In the genomic region with DNA sequence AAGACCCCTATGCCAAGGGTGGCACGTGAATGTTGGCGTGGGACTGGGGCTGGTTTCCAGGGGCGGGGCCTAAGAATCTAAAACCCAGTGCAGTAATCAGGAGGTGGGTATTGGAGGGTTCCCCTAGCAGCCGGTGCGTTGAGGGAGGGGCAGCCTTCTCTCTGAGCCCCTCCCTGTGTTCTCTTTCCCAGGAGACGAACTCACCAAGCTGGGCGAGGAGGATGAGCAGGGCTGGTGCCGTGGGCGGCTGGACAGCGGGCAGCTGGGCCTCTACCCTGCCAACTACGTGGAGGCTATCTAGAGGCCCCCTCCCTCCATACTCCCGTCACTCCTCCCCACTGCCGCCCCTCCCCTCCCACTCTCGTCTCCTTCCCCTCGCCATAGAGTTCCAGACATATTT, we compare ENCODE assay signal across 25 cellular contexts. TPM values are rescaled to one million over a fixed set of nuclear protein-coding genes. Genes with fewer than 3 reads are reported as not detected.
DNase-seq lines count a peak whose midpoint lies in the region; ATAC-seq and TF ChIP-seq lines count a peak whose summit lies in the region.
"Had no signal": no experiment of that assay in that cellular context is flagged by ENCODE, and none has a peak within 500 bp of the region (broad histone marks: within the 10 kb centered on the region; RNA-seq: fewer than 3 reads in every experiment).

No MANE protein-coding gene starts in this region.

- peak overlapping the region; percentile 89 for H3K4me3 Mint-ChIP-seq in nephron progenitor cell
- H3K4me3 Mint-ChIP-seq: activated B cell treated with CpG ODN at 0.5 μM for 24 hours; activated CD4-positive, alpha-beta memory T cell treated with anti-CD3 and anti-CD28 coated beads for 36 hours; neural crest cell had no signal

- H3K4me1 ChIP-seq in heart right ventricle: peaks cover 0 to 14% (median 2%) of the 10 kb centered on the region in 9 donors
- no peaks in the 10 kb centered on the region for H3K4me1 ChIP-seq in thoracic aorta (ENCODE audit: control insufficient read depth in 1 of 2, low read depth in 2 of 2)

- H3K36me3 ChIP-seq in heart right ventricle (no peaks in the 10 kb centered on the region), brain microvascular endothelial cell (replicated peaks) (no peaks in the 10 kb centered on the region), thoracic aorta (no peaks in the 10 kb centered on the region)
- H3K36me3 ChIP-seq: BLaER1 treated with 17β-estradiol and CSF1 and Interleukin-3, amounts not matched to agents 10 nM and 100 nM; upper lobe of right lung had no signal

- H3K4me1 Mint-ChIP-seq in nephron progenitor cell: peaks cover 56% of the 10 kb centered on the region

- DNase-seq in heart right ventricle (no peak), left ventricle myocardium superior (no peak), brain microvascular endothelial cell (no peak), nephron progenitor cell (no peak), thoracic aorta (ENCODE audit: low spot score) (no peak), MV-4-11 (lab: John Stamatoyannopoulos, UW) (no peak), NCI-H748 (lab: John Stamatoyannopoulos, UW; ENCODE audit: unreplicated experiment) (no peak)
- DNase-seq: activated B cell treated with CpG ODN at 0.5 μM for 24 hours; activated CD4-positive, alpha-beta memory T cell treated with anti-CD3 and anti-CD28 coated beads for 36 hours; activated gamma-delta T cell; NCI-H1417 treated with DMSO at 0.1 percent for 48 hours; NCI-H524; upper lobe of right lung had no signal

- no peaks in the 10 kb centered on the region for H3K36me3 Mint-ChIP-seq in nephron progenitor cell (ENCODE audit: low read depth)
- H3K36me3 Mint-ChIP-seq: activated CD4-positive, alpha-beta memory T cell treated with anti-CD3 and anti-CD28 coated beads for 36 hours; stimulated activated naive B cell treated with anti-CD40 and anti-IgM and Interleukin-4, amounts not matched to agents 10 μg/mL and 1 μg/mL and 100 μg/mL, for 72 hours had no signal

- H3K27me3 ChIP-seq in heart right ventricle (no peaks in the 10 kb centered on the region), brain microvascular endothelial cell (replicated peaks) (no peaks in the 10 kb centered on the region), thoracic aorta (replicated peaks; ENCODE audit: insufficient read depth) (no peaks in the 10 kb centered on the region)
- H3K27me3 ChIP-seq: BLaER1 treated with 17β-estradiol and CSF1 and Interleukin-3, amounts not matched to agents 10 nM and 100 nM; upper lobe of right lung had no signal

- H3K9me3 Mint-ChIP-seq in nephron progenitor cell: no peaks in the 10 kb centered on the region
- H3K9me3 Mint-ChIP-seq: activated B cell treated with CpG ODN at 0.5 μM for 24 hours; activated CD4-positive, alpha-beta memory T cell treated with anti-CD3 and anti-CD28 coated beads for 36 hours; neural crest cell; stimulated activated naive B cell treated with anti-CD40 and anti-IgM and Interleukin-4, amounts not matched to agents 10 μg/mL and 1 μg/mL and 100 μg/mL, for 72 hours had no signal

- TF ChIP-seq CTCF in heart right ventricle (IDR thresholded peaks at IDR 0.05): no peak
- TF ChIP-seq CTCF in brain microvascular endothelial cell (IDR thresholded peaks at IDR 0.05; ENCODE audit: low read depth, low read length, missing control alignments): no peak
- TF ChIP-seq CTCF in nephron progenitor cell (IDR thresholded peaks at IDR 0.05): no peak
- TF ChIP-seq CTCF in thoracic aorta (IDR thresholded peaks at IDR 0.05): no peak

- H3K27ac ChIP-seq in heart right ventricle (no peak overlapping the region), brain microvascular endothelial cell (no peak overlapping the region), thoracic aorta (no peak overlapping the region)
- H3K27ac ChIP-seq: BLaER1 treated with 17β-estradiol and CSF1 and Interleukin-3, amounts not matched to agents 10 nM and 100 nM; HL-60; SK-N-MC; upper lobe of right lung had no signal

- intact Hi-C loops in heart right ventricle (cut with DNase I): loop anchor here in 1 of 10 donors (5.0 kb wide), 1 partner anchor 70 kb away; no protein-coding TSS in a partner anchor
- intact Hi-C loops in left ventricle myocardium superior (cut with micrococcal nuclease): no loop called here

- WGBS in heart right ventricle, 2 donors: 77 to 90% methylated on average over 13 to 15 of the region's 15 CpGs

- no peak for ATAC-seq in heart right ventricle
- ATAC-seq in left ventricle myocardium superior: no peak
- no peak for ATAC-seq in thoracic aorta (ENCODE audit: insufficient number of reproducible peaks, low FRiP score, low read depth)
- ATAC-seq in HG03196 (IDR thresholded peaks at IDR 0.05; ENCODE audit: unreplicated experiment): no peak
- ATAC-seq: upper lobe of right lung had no signal

- peak overlapping the region in 6 of 10 donors; percentile 15 to 38 (median 26) for H3K4me3 ChIP-seq in heart right ventricle
- H3K4me3 ChIP-seq in brain microvascular endothelial cell (ENCODE audit: low read depth, low read length): peak overlapping the region; percentile 47
- peak overlapping the region; percentile 50 for H3K4me3 ChIP-seq in thoracic aorta
- H3K4me3 ChIP-seq: BLaER1 treated with 17β-estradiol and CSF1 and Interleukin-3, amounts not matched to agents 10 nM and 100 nM; SK-N-MC; smooth muscle cell; upper lobe of right lung had no signal

- H3K9me3 ChIP-seq in heart right ventricle: no peaks in the 10 kb centered on the region
- no peaks in the 10 kb centered on the region for H3K9me3 ChIP-seq in thoracic aorta
- H3K9me3 ChIP-seq: BLaER1 treated with 17β-estradiol and CSF1 and Interleukin-3, amounts not matched to agents 10 nM and 100 nM; upper lobe of right lung had no signal

- no peak overlapping the region for H3K27ac Mint-ChIP-seq in nephron progenitor cell
- H3K27ac Mint-ChIP-seq: activated B cell treated with CpG ODN at 0.5 μM for 24 hours; activated CD4-positive, alpha-beta memory T cell treated with anti-CD3 and anti-CD28 coated beads for 36 hours; IgD-negative memory B cell; progenitor cell of endocrine pancreas; stimulated activated naive B cell treated with anti-CD40 and anti-IgM and Interleukin-4, amounts not matched to agents 10 μg/mL and 1 μg/mL and 100 μg/mL, for 72 hours had no signal

- H3K27me3 Mint-ChIP-seq in nephron progenitor cell (ENCODE audit: low read depth, poor library complexity): peaks cover 29% of the 10 kb centered on the region
- H3K27me3 Mint-ChIP-seq: activated B cell treated with CpG ODN at 0.5 μM for 24 hours; activated CD4-positive, alpha-beta memory T cell treated with anti-CD3 and anti-CD28 coated beads for 36 hours; IgD-negative memory B cell; stimulated activated naive B cell treated with anti-CD40 and anti-IgM and Interleukin-4, amounts not matched to agents 10 μg/mL and 1 μg/mL and 100 μg/mL, for 72 hours had no signal

- in situ Hi-C loops in brain microvascular endothelial cell (cut with HindIII; ENCODE audit: low pct_ligation_motif_present, low sequenced_read_pairs): no loop called here

RNA-seq across cellular contexts. Expression of gene SPDEF, which starts 23.9 kb away (rescaled TPM):
- total RNA-seq in heart right ventricle (under 1 TPM in 8 of 10 donors, not detected in 2; 0.15 to 0.60 (median 0.22) TPM), left ventricle myocardium superior (not detected), thoracic aorta (not detected)
- under 1 TPM; 0.22 TPM for polyA plus RNA-seq in heart right ventricle
- total RNA-seq: A172, Daoy, M059J, smooth muscle cell had no signal
- polyA plus RNA-seq: IgD-negative memory B cell had no signal
